In the genomic region with DNA sequence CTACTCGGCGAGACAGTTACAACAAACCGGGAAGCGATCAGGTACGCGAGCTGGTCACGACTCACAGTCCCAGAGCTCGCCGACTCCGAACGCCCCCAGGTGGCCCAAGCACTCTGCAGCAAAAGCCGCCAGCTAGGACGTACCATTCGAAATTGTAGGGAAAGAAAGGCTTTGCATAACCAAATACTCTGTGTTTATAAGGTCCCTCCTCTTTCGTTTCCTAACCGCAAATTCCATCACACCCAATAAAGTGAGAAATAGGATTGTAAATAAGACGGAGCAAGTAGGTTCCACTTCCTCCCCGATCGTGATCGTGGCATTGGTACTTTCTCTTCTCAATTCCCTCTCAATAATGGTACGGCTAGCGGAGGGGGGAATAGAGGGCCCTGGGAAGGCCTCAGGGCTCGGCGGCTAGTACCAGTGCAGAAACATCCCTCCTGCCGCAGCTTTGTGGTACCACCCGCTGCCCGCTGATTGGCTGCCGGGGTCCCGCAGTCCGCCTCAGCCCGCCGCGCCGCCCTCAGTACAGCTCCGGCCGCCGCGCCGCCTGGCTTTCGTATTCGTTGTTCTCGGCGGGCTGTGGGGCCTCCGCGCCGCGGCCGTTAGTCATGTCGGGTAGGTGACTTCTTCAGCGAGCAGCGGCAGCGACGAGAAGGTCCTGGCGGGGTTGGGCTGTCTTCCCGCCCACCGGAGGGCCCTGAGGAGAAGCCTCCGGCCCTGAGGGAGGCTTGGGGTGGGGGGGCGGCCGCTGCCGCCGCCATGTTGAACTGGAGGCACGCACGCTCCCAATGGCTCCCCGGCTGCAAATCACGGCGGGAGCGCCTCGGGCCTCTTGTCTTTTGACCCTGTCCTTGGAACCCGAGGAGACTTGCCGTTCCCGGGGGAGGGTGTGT, we compare ENCODE assay signal across 1 cellular context.
TF ChIP-seq lines count a peak whose summit lies in the region.

TSS of gene TAF15 (plus strand) at position 523 of the 893 bp plus-strand sequence. CDS start at position 609, 86 bp downstream.

TF ChIP-seq in HepG2, 621 proteins besides CTCF, POLR2A, EP300 and RAD21 (continued from another document and continues in another):
- TF ChIP-seq, protein P1, sequence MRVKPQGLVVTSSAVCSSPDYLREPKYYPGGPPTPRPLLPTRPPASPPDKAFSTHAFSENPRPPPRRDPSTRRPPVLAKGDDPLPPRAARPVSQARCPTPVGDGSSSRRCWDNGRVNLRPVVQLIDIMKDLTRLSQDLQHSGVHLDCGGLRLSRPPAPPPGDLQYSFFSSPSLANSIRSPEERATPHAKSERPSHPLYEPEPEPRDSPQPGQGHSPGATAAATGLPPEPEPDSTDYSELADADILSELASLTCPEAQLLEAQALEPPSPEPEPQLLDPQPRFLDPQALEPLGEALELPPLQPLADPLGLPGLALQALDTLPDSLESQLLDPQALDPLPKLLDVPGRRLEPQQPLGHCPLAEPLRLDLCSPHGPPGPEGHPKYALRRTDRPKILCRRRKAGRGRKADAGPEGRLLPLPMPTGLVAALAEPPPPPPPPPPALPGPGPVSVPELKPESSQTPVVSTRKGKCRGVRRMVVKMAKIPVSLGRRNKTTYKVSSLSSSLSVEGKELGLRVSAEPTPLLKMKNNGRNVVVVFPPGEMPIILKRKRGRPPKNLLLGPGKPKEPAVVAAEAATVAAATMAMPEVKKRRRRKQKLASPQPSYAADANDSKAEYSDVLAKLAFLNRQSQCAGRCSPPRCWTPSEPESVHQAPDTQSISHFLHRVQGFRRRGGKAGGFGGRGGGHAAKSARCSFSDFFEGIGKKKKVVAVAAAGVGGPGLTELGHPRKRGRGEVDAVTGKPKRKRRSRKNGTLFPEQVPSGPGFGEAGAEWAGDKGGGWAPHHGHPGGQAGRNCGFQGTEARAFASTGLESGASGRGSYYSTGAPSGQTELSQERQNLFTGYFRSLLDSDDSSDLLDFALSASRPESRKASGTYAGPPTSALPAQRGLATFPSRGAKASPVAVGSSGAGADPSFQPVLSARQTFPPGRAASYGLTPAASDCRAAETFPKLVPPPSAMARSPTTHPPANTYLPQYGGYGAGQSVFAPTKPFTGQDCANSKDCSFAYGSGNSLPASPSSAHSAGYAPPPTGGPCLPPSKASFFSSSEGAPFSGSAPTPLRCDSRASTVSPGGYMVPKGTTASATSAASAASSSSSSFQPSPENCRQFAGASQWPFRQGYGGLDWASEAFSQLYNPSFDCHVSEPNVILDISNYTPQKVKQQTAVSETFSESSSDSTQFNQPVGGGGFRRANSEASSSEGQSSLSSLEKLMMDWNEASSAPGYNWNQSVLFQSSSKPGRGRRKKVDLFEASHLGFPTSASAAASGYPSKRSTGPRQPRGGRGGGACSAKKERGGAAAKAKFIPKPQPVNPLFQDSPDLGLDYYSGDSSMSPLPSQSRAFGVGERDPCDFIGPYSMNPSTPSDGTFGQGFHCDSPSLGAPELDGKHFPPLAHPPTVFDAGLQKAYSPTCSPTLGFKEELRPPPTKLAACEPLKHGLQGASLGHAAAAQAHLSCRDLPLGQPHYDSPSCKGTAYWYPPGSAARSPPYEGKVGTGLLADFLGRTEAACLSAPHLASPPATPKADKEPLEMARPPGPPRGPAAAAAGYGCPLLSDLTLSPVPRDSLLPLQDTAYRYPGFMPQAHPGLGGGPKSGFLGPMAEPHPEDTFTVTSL (CRISPR knock-in tag; IDR thresholded peaks at IDR 0.05; ENCODE audit: borderline replicate concordance): 0 out of 2 replicates have a peak, but pooled peaks have one; percentile 28
- TF ChIP-seq ZNF652 (CRISPR knock-in tag; IDR thresholded peaks at IDR 0.05; ENCODE audit: borderline replicate concordance, low read depth): no peak
- TF ChIP-seq ZNF788 (CRISPR knock-in tag; IDR thresholded peaks at IDR 0.05; ENCODE audit: borderline replicate concordance): peak; percentile 75; the same call in 1 of the 2 replicates
- peak; percentile 91; the same call in 1 of the 2 replicates for TF ChIP-seq ZNF790 (CRISPR knock-in tag; IDR thresholded peaks at IDR 0.05; ENCODE audit: borderline replicate concordance)
- TF ChIP-seq KMT2A (CRISPR knock-in tag; IDR thresholded peaks at IDR 0.05): peak; percentile 74; the same call in 1 of the 2 replicates
- TF ChIP-seq, protein P2, sequence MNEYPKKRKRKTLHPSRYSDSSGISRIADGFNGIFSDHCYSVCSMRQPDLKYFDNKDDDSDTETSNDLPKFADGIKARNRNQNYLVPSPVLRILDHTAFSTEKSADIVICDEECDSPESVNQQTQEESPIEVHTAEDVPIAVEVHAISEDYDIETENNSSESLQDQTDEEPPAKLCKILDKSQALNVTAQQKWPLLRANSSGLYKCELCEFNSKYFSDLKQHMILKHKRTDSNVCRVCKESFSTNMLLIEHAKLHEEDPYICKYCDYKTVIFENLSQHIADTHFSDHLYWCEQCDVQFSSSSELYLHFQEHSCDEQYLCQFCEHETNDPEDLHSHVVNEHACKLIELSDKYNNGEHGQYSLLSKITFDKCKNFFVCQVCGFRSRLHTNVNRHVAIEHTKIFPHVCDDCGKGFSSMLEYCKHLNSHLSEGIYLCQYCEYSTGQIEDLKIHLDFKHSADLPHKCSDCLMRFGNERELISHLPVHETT (CRISPR knock-in tag; conservative IDR thresholded peaks at IDR 0.05): peak; percentile 15; the same call in 1 of the 2 replicates
- TF ChIP-seq HOXA5 (CRISPR knock-in tag; IDR thresholded peaks at IDR 0.05): peak; percentile 56; the same call in 1 of the 2 replicates
- no peak for TF ChIP-seq NR2F1 (CRISPR knock-in tag; IDR thresholded peaks at IDR 0.05)
- TF ChIP-seq ZMYM2 (CRISPR knock-in tag; IDR thresholded peaks at IDR 0.05): no peak
- no peak for TF ChIP-seq ZNF44 (CRISPR knock-in tag; IDR thresholded peaks at IDR 0.05)
- no peak for TF ChIP-seq ZFYVE20 (CRISPR knock-in tag; IDR thresholded peaks at IDR 0.05; ENCODE audit: borderline replicate concordance, low read depth)
- TF ChIP-seq RELA (CRISPR knock-in tag; IDR thresholded peaks at IDR 0.05): no peak
- TF ChIP-seq ZNF501 (CRISPR knock-in tag; IDR thresholded peaks at IDR 0.05): peak; percentile 90
- TF ChIP-seq, protein P3, sequence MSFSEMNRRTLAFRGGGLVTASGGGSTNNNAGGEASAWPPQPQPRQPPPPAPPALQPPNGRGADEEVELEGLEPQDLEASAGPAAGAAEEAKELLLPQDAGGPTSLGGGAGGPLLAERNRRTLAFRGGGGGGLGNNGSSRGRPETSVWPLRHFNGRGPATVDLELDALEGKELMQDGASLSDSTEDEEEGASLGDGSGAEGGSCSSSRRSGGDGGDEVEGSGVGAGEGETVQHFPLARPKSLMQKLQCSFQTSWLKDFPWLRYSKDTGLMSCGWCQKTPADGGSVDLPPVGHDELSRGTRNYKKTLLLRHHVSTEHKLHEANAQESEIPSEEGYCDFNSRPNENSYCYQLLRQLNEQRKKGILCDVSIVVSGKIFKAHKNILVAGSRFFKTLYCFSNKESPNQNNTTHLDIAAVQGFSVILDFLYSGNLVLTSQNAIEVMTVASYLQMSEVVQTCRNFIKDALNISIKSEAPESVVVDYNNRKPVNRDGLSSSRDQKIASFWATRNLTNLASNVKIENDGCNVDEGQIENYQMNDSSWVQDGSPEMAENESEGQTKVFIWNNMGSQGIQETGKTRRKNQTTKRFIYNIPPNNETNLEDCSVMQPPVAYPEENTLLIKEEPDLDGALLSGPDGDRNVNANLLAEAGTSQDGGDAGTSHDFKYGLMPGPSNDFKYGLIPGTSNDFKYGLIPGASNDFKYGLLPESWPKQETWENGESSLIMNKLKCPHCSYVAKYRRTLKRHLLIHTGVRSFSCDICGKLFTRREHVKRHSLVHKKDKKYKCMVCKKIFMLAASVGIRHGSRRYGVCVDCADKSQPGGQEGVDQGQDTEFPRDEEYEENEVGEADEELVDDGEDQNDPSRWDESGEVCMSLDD (CRISPR knock-in tag; IDR thresholded peaks at IDR 0.05; ENCODE audit: borderline replicate concordance): no peak
- TF ChIP-seq ZNF615 (CRISPR knock-in tag; IDR thresholded peaks at IDR 0.05; ENCODE audit: borderline replicate concordance): 0 out of 2 replicates have a peak, but pooled peaks have one; percentile 39
- TF ChIP-seq SRSF9 (IDR thresholded peaks at IDR 0.05; ENCODE audit: borderline replicate concordance, insufficient read depth, low read depth, low read length, poor library complexity, severe bottlenecking): no peak
- TF ChIP-seq SETDB1 (CRISPR knock-in tag; IDR thresholded peaks at IDR 0.05; ENCODE audit: borderline replicate concordance): no peak
- peak; percentile 85 for TF ChIP-seq XRCC5 (optimal IDR thresholded peaks at IDR 0.05; ENCODE audit: low read length)
- peak in 1 of 2 experiments; percentile 60; a peak in 2 of 4 replicates for TF ChIP-seq ATF4 (CRISPR knock-in tag; IDR thresholded peaks at IDR 0.05)
- peak; percentile 95 for TF ChIP-seq ASH2L (IDR thresholded peaks at IDR 0.05; ENCODE audit: insufficient read length, low read depth, low read length)
- peak; percentile 19 for TF ChIP-seq ZEB1 (IDR thresholded peaks at IDR 0.05; ENCODE audit: insufficient replicate concordance, low read depth)
- TF ChIP-seq EHMT2 (IDR thresholded peaks at IDR 0.05; ENCODE audit: borderline replicate concordance, low read depth, low read length): no peak
- no peak for TF ChIP-seq KAT2B (IDR thresholded peaks at IDR 0.05; ENCODE audit: borderline replicate concordance, low read depth, low read length)
- TF ChIP-seq TBX3 (IDR thresholded peaks at IDR 0.05; ENCODE audit: borderline replicate concordance): no peak
- no peak for TF ChIP-seq THYN1 (CRISPR knock-in tag; IDR thresholded peaks at IDR 0.05; ENCODE audit: borderline replicate concordance, low read depth)
- TF ChIP-seq ZNF691 (CRISPR knock-in tag; IDR thresholded peaks at IDR 0.05; ENCODE audit: borderline replicate concordance, low read depth): peak; percentile 71; the same call in 1 of the 2 replicates
- no peak for TF ChIP-seq ZNF816 (CRISPR knock-in tag; IDR thresholded peaks at IDR 0.05; ENCODE audit: borderline replicate concordance)
- TF ChIP-seq FOXP1 (IDR thresholded peaks at IDR 0.05): no peak
- TF ChIP-seq FOXP1 (CRISPR knock-in tag; IDR thresholded peaks at IDR 0.05): no peak
- TF ChIP-seq ZNF598 (CRISPR knock-in tag; IDR thresholded peaks at IDR 0.05; ENCODE audit: borderline replicate concordance): peak; percentile 87; the same call in 1 of the 2 replicates
- TF ChIP-seq ZNF224 (CRISPR knock-in tag; IDR thresholded peaks at IDR 0.05): peak; percentile 74; the same call in 1 of the 2 replicates
- peak; percentile 56 for TF ChIP-seq SRSF1 (optimal IDR thresholded peaks at IDR 0.05; ENCODE audit: low read depth, low read length)
- no peak for TF ChIP-seq SNAI1 (CRISPR knock-in tag; IDR thresholded peaks at IDR 0.05; ENCODE audit: borderline replicate concordance)
- TF ChIP-seq, protein P4, sequence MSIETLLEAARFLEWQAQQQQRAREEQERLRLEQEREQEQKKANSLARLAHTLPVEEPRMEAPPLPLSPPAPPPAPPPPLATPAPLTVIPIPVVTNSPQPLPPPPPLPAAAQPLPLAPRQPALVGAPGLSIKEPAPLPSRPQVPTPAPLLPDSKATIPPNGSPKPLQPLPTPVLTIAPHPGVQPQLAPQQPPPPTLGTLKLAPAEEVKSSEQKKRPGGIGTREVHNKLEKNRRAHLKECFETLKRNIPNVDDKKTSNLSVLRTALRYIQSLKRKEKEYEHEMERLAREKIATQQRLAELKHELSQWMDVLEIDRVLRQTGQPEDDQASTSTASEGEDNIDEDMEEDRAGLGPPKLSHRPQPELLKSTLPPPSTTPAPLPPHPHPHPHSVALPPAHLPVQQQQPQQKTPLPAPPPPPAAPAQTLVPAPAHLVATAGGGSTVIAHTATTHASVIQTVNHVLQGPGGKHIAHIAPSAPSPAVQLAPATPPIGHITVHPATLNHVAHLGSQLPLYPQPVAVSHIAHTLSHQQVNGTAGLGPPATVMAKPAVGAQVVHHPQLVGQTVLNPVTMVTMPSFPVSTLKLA (IDR thresholded peaks at IDR 0.05): no peak
- TF ChIP-seq TEAD2 (CRISPR knock-in tag; IDR thresholded peaks at IDR 0.05): no peak
- 0 out of 2 replicates have a peak, but pooled peaks have one; percentile 48 for TF ChIP-seq ZNF33B (CRISPR knock-in tag; IDR thresholded peaks at IDR 0.05)
- TF ChIP-seq ZNF256 (CRISPR knock-in tag; conservative IDR thresholded peaks at IDR 0.05): no peak
- TF ChIP-seq, protein P5, sequence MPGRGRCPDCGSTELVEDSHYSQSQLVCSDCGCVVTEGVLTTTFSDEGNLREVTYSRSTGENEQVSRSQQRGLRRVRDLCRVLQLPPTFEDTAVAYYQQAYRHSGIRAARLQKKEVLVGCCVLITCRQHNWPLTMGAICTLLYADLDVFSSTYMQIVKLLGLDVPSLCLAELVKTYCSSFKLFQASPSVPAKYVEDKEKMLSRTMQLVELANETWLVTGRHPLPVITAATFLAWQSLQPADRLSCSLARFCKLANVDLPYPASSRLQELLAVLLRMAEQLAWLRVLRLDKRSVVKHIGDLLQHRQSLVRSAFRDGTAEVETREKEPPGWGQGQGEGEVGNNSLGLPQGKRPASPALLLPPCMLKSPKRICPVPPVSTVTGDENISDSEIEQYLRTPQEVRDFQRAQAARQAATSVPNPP (CRISPR knock-in tag; IDR thresholded peaks at IDR 0.05): no peak
- TF ChIP-seq ZFP37 (CRISPR knock-in tag; IDR thresholded peaks at IDR 0.05; ENCODE audit: borderline replicate concordance): no peak
- TF ChIP-seq RAD51 (IDR thresholded peaks at IDR 0.05; ENCODE audit: borderline replicate concordance): no peak
- TF ChIP-seq, protein P6, sequence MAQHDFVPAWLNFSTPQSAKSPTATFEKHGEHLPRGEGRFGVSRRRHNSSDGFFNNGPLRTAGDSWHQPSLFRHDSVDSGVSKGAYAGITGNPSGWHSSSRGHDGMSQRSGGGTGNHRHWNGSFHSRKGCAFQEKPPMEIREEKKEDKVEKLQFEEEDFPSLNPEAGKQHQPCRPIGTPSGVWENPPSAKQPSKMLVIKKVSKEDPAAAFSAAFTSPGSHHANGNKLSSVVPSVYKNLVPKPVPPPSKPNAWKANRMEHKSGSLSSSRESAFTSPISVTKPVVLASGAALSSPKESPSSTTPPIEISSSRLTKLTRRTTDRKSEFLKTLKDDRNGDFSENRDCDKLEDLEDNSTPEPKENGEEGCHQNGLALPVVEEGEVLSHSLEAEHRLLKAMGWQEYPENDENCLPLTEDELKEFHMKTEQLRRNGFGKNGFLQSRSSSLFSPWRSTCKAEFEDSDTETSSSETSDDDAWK (CRISPR knock-in tag; IDR thresholded peaks at IDR 0.05): no peak
- TF ChIP-seq ZNF121 (CRISPR knock-in tag; IDR thresholded peaks at IDR 0.05): no peak
- TF ChIP-seq TOE1 (CRISPR knock-in tag; IDR thresholded peaks at IDR 0.05): no peak
- TF ChIP-seq PHF20 (CRISPR knock-in tag; IDR thresholded peaks at IDR 0.05): no peak
